In genomic region chr2:187576906-187577305, GRCh38 we compare ENCODE assay signal across 31 cellular contexts. TPM values are rescaled to one million over a fixed set of nuclear protein-coding genes. Genes with fewer than 3 reads are reported as not detected.
DNase-seq lines count a peak whose midpoint lies in the region; ATAC-seq, FAIRE-seq and TF ChIP-seq lines count a peak whose summit lies in the region.
"Had no signal": no experiment of that assay in that cellular context is flagged by ENCODE, and none has a peak within 500 bp of the region (broad histone marks: within the 10 kb centered on the region; RNA-seq: fewer than 3 reads in every experiment).

No MANE protein-coding gene starts in this region.

- peak overlapping the region; percentile 30 for H3K27ac Mint-ChIP-seq in endodermal cell
- H3K27ac Mint-ChIP-seq: activated CD8-positive, alpha-beta T cell treated with anti-CD3 and anti-CD28 coated beads for 36 hours; activated naive CD8-positive, alpha-beta T cell; CD8-positive, alpha-beta memory T cell; naive thymus-derived CD4-positive, alpha-beta T cell; stimulated activated naive CD8-positive, alpha-beta T cell treated with anti-CD3 and anti-CD28 coated beads, Interleukin-15, amount 100 ng/mL, for 72 hours had no signal

- no peaks in the 10 kb centered on the region for H3K27me3 Mint-ChIP-seq in endodermal cell (ENCODE audit: insufficient read depth)
- H3K27me3 Mint-ChIP-seq: CD8-positive, alpha-beta memory T cell; stimulated activated naive CD8-positive, alpha-beta T cell treated with anti-CD3 and anti-CD28 coated beads, Interleukin-15, amount 100 ng/mL, for 72 hours had no signal

- no peak overlapping the region for H2AFZ ChIP-seq in mammary epithelial cell (ENCODE audit: low read depth, low read length)

- in situ Hi-C loops in Panc1 (cut with HindIII; ENCODE audit: low pct_unique_long_range_greater_than_20kb, low sequenced_read_pairs): no loop called here
- in situ Hi-C loops in mammary epithelial cell (cut with MboI; ENCODE audit: low sequenced_read_pairs in 2 of 2): loop anchor here (5.0 to 25.0 kb wide), 3 partner anchors 75 to 935 kb away; no protein-coding TSS in a partner anchor

- H3K9me3 ChIP-seq in A549 (0 out of 3 replicates have a peak, but pooled peaks cover 5% of the 10 kb centered on the region), Panc1 (ENCODE audit: control insufficient read depth, insufficient read depth, low read depth, low read length) (no peaks in the 10 kb centered on the region), endodermal cell (ENCODE audit: control insufficient read depth, low read length) (peaks cover 12% of the 10 kb centered on the region), mesodermal cell (ENCODE audit: control insufficient read depth, low read length) (peaks cover 5% of the 10 kb centered on the region), mammary epithelial cell (replicated peaks; ENCODE audit: insufficient read depth, low read length) (no peaks in the 10 kb centered on the region), tibial artery (no peaks in the 10 kb centered on the region)
- H3K9me3 ChIP-seq: BE2C, vagina had no signal

- peak overlapping the region; percentile 24 for H3K4me3 Mint-ChIP-seq in endodermal cell
- H3K4me3 Mint-ChIP-seq: activated CD8-positive, alpha-beta T cell treated with anti-CD3 and anti-CD28 coated beads for 36 hours; activated naive CD8-positive, alpha-beta T cell; CD8-positive, alpha-beta memory T cell; naive thymus-derived CD4-positive, alpha-beta T cell; stimulated activated naive CD8-positive, alpha-beta T cell treated with anti-CD3 and anti-CD28 coated beads, Interleukin-15, amount 100 ng/mL, for 72 hours had no signal

- no peak for FAIRE-seq in A549 (lab: Jason Lieb, UNC)
- FAIRE-seq: GM19239 had no signal

- peaks cover 39% of the 10 kb centered on the region for H3K4me1 ChIP-seq in A549
- H3K4me1 ChIP-seq in Panc1 (ENCODE audit: control insufficient read depth, insufficient read depth, low read length): peaks cover 47% of the 10 kb centered on the region
- peaks cover 26% of the 10 kb centered on the region for H3K4me1 ChIP-seq in endodermal cell (ENCODE audit: control insufficient read depth, insufficient read depth, low read length)
- peaks cover 24% of the 10 kb centered on the region for H3K4me1 ChIP-seq in mesodermal cell (ENCODE audit: control insufficient read depth, insufficient read depth, low read length, poor library complexity, severe bottlenecking)
- H3K4me1 ChIP-seq in mammary epithelial cell (ENCODE audit: insufficient read depth, low read length): no peaks in the 10 kb centered on the region
- peaks cover 0 to 18% (median 4%) of the 10 kb centered on the region in 4 donors for H3K4me1 ChIP-seq in tibial artery
- H3K4me1 ChIP-seq: BE2C had no signal

- dilution Hi-C loops in mammary epithelial cell (cut with HindIII; ENCODE audit: low sequenced_read_pairs): no loop called here

- no peaks in the 10 kb centered on the region for H4K20me1 ChIP-seq in mammary epithelial cell (ENCODE audit: insufficient read depth, low read length)

- peaks cover 20% of the 10 kb centered on the region for H3K9me3 Mint-ChIP-seq in endodermal cell

- BruUV-seq in Panc1 (replicated peaks; lab: Mats Ljungman, UMichigan) (no TSS peak), mammary epithelial cell (replicated peaks; lab: Mats Ljungman, UMichigan) (no TSS peak)

- no peak for TF ChIP-seq POLR2A in A549 (IDR thresholded peaks at IDR 0.05; ENCODE audit: low read length)

- no peak overlapping the region for H3K4me3 ChIP-seq in A549
- no peak overlapping the region for H3K4me3 ChIP-seq in Panc1 (ENCODE audit: low read depth in 2 of 2, low read length in 2 of 2)
- no peak overlapping the region for H3K4me3 ChIP-seq in endodermal cell (ENCODE audit: low read length)
- no peak overlapping the region for H3K4me3 ChIP-seq in mesodermal cell (ENCODE audit: extremely low read depth, insufficient read depth, low read length, poor library complexity, severe bottlenecking)
- no peak overlapping the region for H3K4me3 ChIP-seq in mammary epithelial cell (replicated peaks in 1 of 3; ENCODE audit: insufficient read depth in 1 of 3, low read depth in 2 of 3, low read length in 3 of 3)
- no peak overlapping the region for H3K4me3 ChIP-seq in tibial artery
- H3K4me3 ChIP-seq: coronary artery, left lung, vagina had no signal

- no peak for DNase-seq in A549 (ENCODE audit: low read depth in 1 of 2, low spot score in 1 of 2)
- DNase-seq in Panc1 (ENCODE audit: low read depth, low spot score): no peak
- no peak for DNase-seq in endodermal cell
- DNase-seq in NCI-H2029 (lab: John Stamatoyannopoulos, UW): no peak
- DNase-seq in mammary epithelial cell: no peak
- DNase-seq in tibial artery: no peak
- no peak for DNase-seq in DMS 273 (lab: John Stamatoyannopoulos, UW; ENCODE audit: unreplicated experiment)
- DNase-seq: activated CD8-positive, alpha-beta T cell treated with anti-CD3 and anti-CD28 coated beads for 36 hours; activated effector memory CD4-positive, alpha-beta T cell treated with Interleukin-2 at 50 U/mL for 16 hours; aorta; BE2C; CD8-positive, alpha-beta memory T cell; GF-D8; H7; left lung; midbrain; naive thymus-derived CD4-positive, alpha-beta T cell; NCI-H146; occipital lobe; SHP77; stimulated activated CD8-positive, alpha-beta memory T cell treated with anti-CD3 and anti-CD28 coated beads, Interleukin-4, amount 100 ng/mL, for 48 hours; stimulated activated naive CD8-positive, alpha-beta T cell treated with anti-CD3 and anti-CD28 coated beads, Interleukin-15, amount 100 ng/mL, for 72 hours; SW 1271; T1000 had no signal

- intact Hi-C loops in Panc1 (cut with micrococcal nuclease; ENCODE audit: unreplicated experiment): loop anchor here (5.0 kb wide), 1 partner anchor 35 kb away; no protein-coding TSS in a partner anchor
- intact Hi-C loops in mammary epithelial cell (cut with micrococcal nuclease): no loop called here
- intact Hi-C loops in tibial artery (cut with DNase I; ENCODE audit: low total_unique reads): no loop called here

- H3K27ac ChIP-seq in A549 (peak overlapping the region; percentile 35 to 60), Panc1 (ENCODE audit: low read length) (peak overlapping the region; percentile 91), endodermal cell (ENCODE audit: low read depth, low read length) (no peak overlapping the region), mesodermal cell (ENCODE audit: low read depth, low read length, severe bottlenecking) (peak overlapping the region; percentile 48), mammary epithelial cell (ENCODE audit: insufficient read depth, low read depth, low read length) (no peak overlapping the region), tibial artery (no peak overlapping the region)
- H3K27ac ChIP-seq: coronary artery, KMS-11, vagina had no signal

- TF ChIP-seq CTCF in A549 (IDR thresholded peaks at IDR 0.05): no peak
- no peak for TF ChIP-seq CTCF in Panc1 (IDR thresholded peaks at IDR 0.05)
- no peak for TF ChIP-seq CTCF in endodermal cell (conservative IDR thresholded peaks at IDR 0.05)
- TF ChIP-seq CTCF in mammary epithelial cell (conservative IDR thresholded peaks at IDR 0.05 in 1 of 2, IDR thresholded peaks at IDR 0.05 in 1 of 2; ENCODE audit: extremely low read depth in 1 of 2, insufficient read depth in 1 of 2, low read depth in 1 of 2, low read length in 2 of 2): no peak
- no peak for TF ChIP-seq CTCF in tibial artery (IDR thresholded peaks at IDR 0.05)

- POLR2A ChIA-PET in A549 (lab: Yijun Ruan, JAX) (interaction anchor here (0.6 kb wide), 1 partner anchor 33 kb away, joined by 9 read pairs; no protein-coding TSS in a partner anchor), Panc1 (lab: Charles Lee) (no interaction called here)

- peaks cover 18% of the 10 kb centered on the region for H3K36me3 Mint-ChIP-seq in endodermal cell (ENCODE audit: low read depth)
- H3K36me3 Mint-ChIP-seq: activated naive CD8-positive, alpha-beta T cell; CD8-positive, alpha-beta memory T cell; naive thymus-derived CD4-positive, alpha-beta T cell had no signal

- peak in 1 of 2 experiments; percentile 67; a peak in 3 of 6 replicates for ATAC-seq in A549
- ATAC-seq in Panc1: peak; percentile 71
- ATAC-seq: activated CD4-positive, CD25-positive, alpha-beta regulatory T cell treated with anti-CD3 and anti-CD28 coated beads, Interleukin-2, amount 50 U/mL, for 24 hours; activated CD8-positive, alpha-beta T cell treated with anti-CD3 and anti-CD28 coated beads for 36 hours; left lung; naive thymus-derived CD4-positive, alpha-beta T cell had no signal

- no peak for TF ChIP-seq RAD21 in A549 (conservative IDR thresholded peaks at IDR 0.05 in 1 of 2, IDR thresholded peaks at IDR 0.05 in 1 of 2)

- peak overlapping the region; percentile 8; the same call in 1 of the 3 replicates for H3K4me2 ChIP-seq in A549
- H3K4me2 ChIP-seq in mammary epithelial cell (ENCODE audit: insufficient read depth, low read depth, low read length): no peak overlapping the region
- H3K4me2 ChIP-seq: KMS-11 had no signal

- H3K27me3 ChIP-seq in Panc1 (ENCODE audit: control insufficient read depth, insufficient read depth, low read length): no peaks in the 10 kb centered on the region
- peaks cover 7% of the 10 kb centered on the region for H3K27me3 ChIP-seq in endodermal cell (ENCODE audit: control insufficient read depth, insufficient read depth, low read length, poor library complexity, severe bottlenecking)
- H3K27me3 ChIP-seq in mammary epithelial cell (ENCODE audit: insufficient read depth, low read length): no peaks in the 10 kb centered on the region
- no peaks in the 10 kb centered on the region for H3K27me3 ChIP-seq in tibial artery
- H3K27me3 ChIP-seq: BE2C, left lung, vagina had no signal

- H3K79me2 ChIP-seq in mammary epithelial cell (ENCODE audit: insufficient read depth, low read length): no peaks in the 10 kb centered on the region

- H3K36me3 ChIP-seq in Panc1 (ENCODE audit: control insufficient read depth, insufficient read depth, low read length) (no peaks in the 10 kb centered on the region), endodermal cell (ENCODE audit: control insufficient read depth, insufficient read depth, low read length) (no peaks in the 10 kb centered on the region), mesodermal cell (ENCODE audit: control insufficient read depth, insufficient read depth, low read length) (peaks cover 2% of the 10 kb centered on the region), mammary epithelial cell (ENCODE audit: insufficient read depth, low read length) (no peaks in the 10 kb centered on the region), tibial artery (no peaks in the 10 kb centered on the region)
- H3K36me3 ChIP-seq: BE2C, left lung, vagina had no signal

- peaks cover 37% of the 10 kb centered on the region for H3K4me1 Mint-ChIP-seq in endodermal cell
- H3K4me1 Mint-ChIP-seq: stimulated activated naive CD8-positive, alpha-beta T cell treated with anti-CD3 and anti-CD28 coated beads, Interleukin-15, amount 100 ng/mL, for 72 hours had no signal

- CTCF ChIA-PET in A549 (lab: Yijun Ruan, JAX): interaction anchor here (1.4 to 18.1 kb wide), 2 partner anchors 57 to 76 kb away, joined by 3 to 324 read pairs; no protein-coding TSS in a partner anchor
- CTCF ChIA-PET in Panc1 (lab: Charles Lee): interaction anchor here (1.6 kb wide), 1 partner anchor 77 kb away, joined by 4 read pairs; no protein-coding TSS in a partner anchor
- CTCF ChIA-PET in mammary epithelial cell (lab: Charles Lee; ENCODE audit: low non-redundant PET): no interaction called here

- no peak overlapping the region for H3K9ac ChIP-seq in endodermal cell (ENCODE audit: extremely low read depth, low read length, poor library complexity, severe bottlenecking)
- no peak overlapping the region for H3K9ac ChIP-seq in mammary epithelial cell (ENCODE audit: insufficient read depth, low read length)
- H3K9ac ChIP-seq: KMS-11 had no signal

- TF ChIP-seq EP300 in A549 (IDR thresholded peaks at IDR 0.05): no peak

RNA-seq across cellular contexts. Expression of gene TFPI, which starts 22.7 kb away (rescaled TPM):
- polyA plus RNA-seq in A549 (2011; rRNA removed): 104 and 107 TPM in 2 replicates
- polyA plus RNA-seq in A549 (2012; cell fraction: cytosol; rRNA removed): 5.3 and 5.4 TPM in 2 replicates
- 4.4 and 8.1 TPM in 2 replicates for polyA plus RNA-seq in A549 (2012; cell fraction: nucleus; rRNA removed)
- 12.3 to 18.7 TPM (median 14.3 TPM) in 3 replicates for polyA plus RNA-seq in A549 (2017; fragmentation: RNase III; extraction: RNeasy Plus Mini Kit Qiagen cat#74134 plus additional on column Dnase treatment)
- polyA minus RNA-seq in A549 (2011; rRNA and poly(A)+ RNA removed): 49.1 and 67.2 TPM in 2 replicates
- 129 TPM for total RNA-seq in Panc1 (2021; ENCODE audit: unreplicated experiment)
- polyA plus RNA-seq in Panc1 (2012; ENCODE audit: insufficient read length): 51.3 TPM
- total RNA-seq in endodermal cell: 10 to 100 TPM; 33.0 to 34.3 TPM
- 36.1 TPM for polyA plus RNA-seq in endodermal cell (2013, experiment 1 of 2)
- polyA plus RNA-seq in endodermal cell (2013, experiment 2 of 2): 41.4 TPM
- 457 TPM for polyA plus RNA-seq in mesodermal cell (2013, experiment 1 of 2)
- polyA plus RNA-seq in mesodermal cell (2013, experiment 2 of 2): 455 TPM
- total RNA-seq in mammary epithelial cell: under 1 TPM in 1 of 2 donors, not detected in 1; 0.33 TPM
- 0.50 TPM for polyA plus RNA-seq in mammary epithelial cell
- not detected for polyA minus RNA-seq in mammary epithelial cell
- total RNA-seq: activated CD8-positive, alpha-beta T cell treated with anti-CD3 and anti-CD28 coated beads for 36 hours; CD8-positive, alpha-beta memory T cell had no signal
- polyA plus RNA-seq: CD8-positive, alpha-beta memory T cell; naive thymus-derived CD4-positive, alpha-beta T cell had no signal

Comparison
In these comparisons a context has a peak if more than half of its experiments do, and no peak if none do; other contexts are left out.
1. H3K27ac ChIP-seq: peak in A549 (2 of 2), Panc1 (single experiment) and mesodermal cell (single experiment); none in endodermal cell (single experiment), mammary epithelial cell (single experiment) and tibial artery (0 of 2).
2. RNA of gene TFPI, which starts 22.7 kb away (total RNA-seq): 129 TPM in Panc1 (single experiment) and 33.0 to 34.3 TPM in endodermal cell; 0.33 TPM in mammary epithelial cell; every median in the first group is over 10 times any median in the second.